9 cellular contexts compared by ENCODE assay signal in genomic region chr12:100348657-100349454, GRCh38. TPM values are rescaled to one million over a fixed set of nuclear protein-coding genes. Genes with fewer than 3 reads are reported as not detected.
DNase-seq lines count a peak whose midpoint lies in the region; ATAC-seq and TF ChIP-seq lines count a peak whose summit lies in the region.
"Had no signal": no experiment of that assay in that cellular context is flagged by ENCODE, and none has a peak within 500 bp of the region (broad histone marks: within the 10 kb centered on the region; RNA-seq: fewer than 3 reads in every experiment).

No MANE protein-coding gene starts in this region.

- H3K9me3 ChIP-seq in osteoblast (ENCODE audit: low read depth, low read length) (no peaks in the 10 kb centered on the region), prostate gland (no peaks in the 10 kb centered on the region)

- ATAC-seq in GM18873 (IDR thresholded peaks at IDR 0.05; ENCODE audit: low FRiP score, unreplicated experiment): no peak

- H3K36me3 ChIP-seq in osteoblast (ENCODE audit: insufficient read depth, low read length) (no peaks in the 10 kb centered on the region), prostate gland (no peaks in the 10 kb centered on the region)

- H3K79me2 ChIP-seq in osteoblast (ENCODE audit: insufficient read depth, low read length): no peaks in the 10 kb centered on the region

- no peak overlapping the region for H3K27ac ChIP-seq in osteoblast (ENCODE audit: low read depth, low read length)
- no peak overlapping the region for H3K27ac ChIP-seq in prostate gland

- H3K27me3 Mint-ChIP-seq in chondrocyte (ENCODE audit: low read depth): peaks cover 10% of the 10 kb centered on the region

- H3K9me3 Mint-ChIP-seq in chondrocyte (ENCODE audit: low read depth): no peaks in the 10 kb centered on the region
- H3K9me3 Mint-ChIP-seq: T-helper 1 cell treated with Interleukin-12 subunit alpha and Interleukin-12 subunit beta and Interleukin-4 antibody, amounts not matched to agents 30 μg/mL and 1 μg/mL, for 36 hours had no signal

- no peaks in the 10 kb centered on the region for H4K20me1 ChIP-seq in osteoblast (ENCODE audit: insufficient read depth, low read length)

- H3K4me3 Mint-ChIP-seq in chondrocyte (ENCODE audit: unreplicated experiment): no peak overlapping the region
- H3K4me3 Mint-ChIP-seq: T-helper 1 cell treated with Interleukin-12 subunit alpha and Interleukin-12 subunit beta and Interleukin-4 antibody, amounts not matched to agents 30 μg/mL and 1 μg/mL, for 36 hours had no signal

- no peaks in the 10 kb centered on the region for H3K4me1 Mint-ChIP-seq in chondrocyte (ENCODE audit: low read depth)

- TF ChIP-seq POLR2A in prostate gland (IDR thresholded peaks at IDR 0.05): no peak

- H3K4me1 ChIP-seq in osteoblast (ENCODE audit: insufficient read depth, low read length) (peaks cover 3% of the 10 kb centered on the region), prostate gland (replicated peaks) (no peaks in the 10 kb centered on the region)

- H3K27me3 ChIP-seq in osteoblast (ENCODE audit: insufficient read depth, low read length) (no peaks in the 10 kb centered on the region), prostate gland (replicated peaks; ENCODE audit: insufficient read depth) (no peaks in the 10 kb centered on the region)

- peak; percentile 84 for TF ChIP-seq CTCF in chondrocyte (IDR thresholded peaks at IDR 0.05)
- TF ChIP-seq CTCF in osteoblast (IDR thresholded peaks at IDR 0.05; ENCODE audit: extremely low read depth, low read depth, low read length): peak; percentile 37
- TF ChIP-seq CTCF in prostate gland (IDR thresholded peaks at IDR 0.05): peak in 2 of 4 experiments; percentile 32 to 43

- H3K27ac Mint-ChIP-seq in chondrocyte (ENCODE audit: unreplicated experiment): no peak overlapping the region
- H3K27ac Mint-ChIP-seq: T-helper 1 cell treated with Interleukin-12 subunit alpha and Interleukin-12 subunit beta and Interleukin-4 antibody, amounts not matched to agents 30 μg/mL and 1 μg/mL, for 36 hours had no signal

- H3K4me2 ChIP-seq in osteoblast (ENCODE audit: insufficient read depth, low read length): no peak overlapping the region

- peak; percentile 52 for DNase-seq in DMS 273 (lab: John Stamatoyannopoulos, UW; ENCODE audit: unreplicated experiment)
- DNase-seq in DMS 273 treated with DMSO at 0.1 percent for 48 hours (lab: John Stamatoyannopoulos, UW): no peak
- peak; percentile 47 for DNase-seq in NCI-H2171 (lab: John Stamatoyannopoulos, UW)
- no peak for DNase-seq in chondrocyte (ENCODE audit: low spot score)
- no peak for DNase-seq in osteoblast (ENCODE audit: insufficient read length, low spot score, missing footprints)
- no peak for DNase-seq in prostate gland (ENCODE audit: low spot score)
- DNase-seq in KG1 (lab: John Stamatoyannopoulos, UW): no peak

- H2AFZ ChIP-seq in osteoblast (ENCODE audit: low read length): no peak overlapping the region

- intact Hi-C loops in prostate gland (cut with DNase I): loop anchor here (10.0 kb wide), 1 partner anchor 386 kb away; no protein-coding TSS in a partner anchor

- WGBS in prostate gland: 70% methylated on average over 7 of the region's 7 CpGs

- no peak overlapping the region for H3K4me3 ChIP-seq in osteoblast (ENCODE audit: insufficient read depth, low read length)
- no peak overlapping the region for H3K4me3 ChIP-seq in prostate gland

- H3K36me3 Mint-ChIP-seq in chondrocyte (ENCODE audit: low read depth): no peaks in the 10 kb centered on the region

RNA-seq across cellular contexts. Expression of gene SLC17A8, which starts 8.0 kb away (rescaled TPM):
- total RNA-seq in chondrocyte (not detected in 3 replicates), osteoblast (not detected in 2 replicates), prostate gland (not detected)

Comparison
In these comparisons a context has a peak if more than half of its experiments do, and no peak if none do; other contexts are left out.
1. DNase-seq: peak in DMS 273 (single experiment) and NCI-H2171 (single experiment); none in DMS 273 treated with DMSO at 0.1 percent for 48 hours (single experiment), chondrocyte (single experiment), osteoblast (single experiment), prostate gland (single experiment) and KG1 (single experiment).